16 cellular contexts compared by ENCODE assay signal in the genomic region with DNA sequence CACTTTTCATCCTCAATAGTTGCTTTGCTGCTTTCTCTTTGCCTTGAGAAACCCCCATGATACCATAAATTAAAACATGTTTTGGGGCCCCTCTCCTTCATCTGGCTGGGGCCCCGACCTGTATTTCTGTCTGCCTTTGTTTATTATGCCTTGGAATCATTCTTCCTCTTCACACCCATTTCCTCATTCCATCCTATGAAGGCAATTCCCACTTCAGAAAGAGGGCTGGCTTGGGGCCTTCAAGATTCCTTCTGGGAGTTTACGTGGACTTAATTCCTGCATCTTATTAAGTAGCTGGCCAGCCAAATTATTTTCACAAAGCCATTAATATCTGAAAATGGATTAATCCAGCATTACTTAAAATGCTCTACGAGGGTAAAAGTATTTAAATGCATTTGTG. TPM values are rescaled to one million over a fixed set of nuclear protein-coding genes. Genes with fewer than 3 reads are reported as not detected.
DNase-seq lines count a peak whose midpoint lies in the region; ATAC-seq, FAIRE-seq and TF ChIP-seq lines count a peak whose summit lies in the region.
"Had no signal": no experiment of that assay in that cellular context is flagged by ENCODE, and none has a peak within 500 bp of the region (broad histone marks: within the 10 kb centered on the region; RNA-seq: fewer than 3 reads in every experiment).

No MANE protein-coding gene starts in this region.

- TF ChIP-seq CTCF in astrocyte (IDR thresholded peaks at IDR 0.05; ENCODE audit: insufficient read depth, low read depth, low read length) (no peak), left lung (IDR thresholded peaks at IDR 0.05) (no peak), mesothelial cell of epicardium (IDR thresholded peaks at IDR 0.05; ENCODE audit: unreplicated experiment) (no peak), type B pancreatic cell (conservative IDR thresholded peaks at IDR 0.05) (no peak)

- H3K9ac ChIP-seq in astrocyte (ENCODE audit: low read length), result no peak overlapping the region
- H3K9ac ChIP-seq: BLaER1 treated with 17β-estradiol and CSF1 and Interleukin-3, amounts not matched to agents 10 nM and 100 nM had no signal

- no peaks in the 10 kb centered on the region for H3K9me3 Mint-ChIP-seq in astrocyte (ENCODE audit: unreplicated experiment)
- H3K9me3 Mint-ChIP-seq in mesothelial cell of epicardium, result no peaks in the 10 kb centered on the region
- no peaks in the 10 kb centered on the region for H3K9me3 Mint-ChIP-seq in type B pancreatic cell
- H3K9me3 Mint-ChIP-seq: H9 had no signal

- no peak overlapping the region for H2AFZ ChIP-seq in astrocyte (ENCODE audit: low read depth, low read length)

- DNase-seq in astrocyte (ENCODE audit: low read depth), result no peak
- no peak for DNase-seq in left lung
- no peak for DNase-seq in mesothelial cell of epicardium (ENCODE audit: low spot score in 2 of 2, unreplicated experiment in 2 of 2)
- DNase-seq in type B pancreatic cell (ENCODE audit: extremely low spot score, unreplicated experiment), result no peak
- DNase-seq in RKO (ENCODE audit: low spot score), result no peak
- no peak for DNase-seq in GM12891 (ENCODE audit: insufficient read length, low spot score)
- DNase-seq: 8988T; AML-193; CD4-positive, CD25-positive, alpha-beta regulatory T cell; DMS79; GOT3; H9 had no signal

- H3K4me2 ChIP-seq in astrocyte (ENCODE audit: low read length), result no peak overlapping the region
- H3K4me2 ChIP-seq: BLaER1 treated with 17β-estradiol and CSF1 and Interleukin-3, amounts not matched to agents 10 nM and 100 nM had no signal

- H3K4me1 ChIP-seq in astrocyte (ENCODE audit: insufficient read depth, low read length), result no peaks in the 10 kb centered on the region
- no peaks in the 10 kb centered on the region for H3K4me1 ChIP-seq in left lung
- H3K4me1 ChIP-seq: BLaER1 treated with 17β-estradiol and CSF1 and Interleukin-3, amounts not matched to agents 10 nM and 100 nM had no signal

- H3K4me3 ChIP-seq in astrocyte (ENCODE audit: insufficient read depth, low read depth, low read length), result no peak overlapping the region
- H3K4me3 ChIP-seq in left lung, result no peak overlapping the region
- H3K4me3 ChIP-seq: BLaER1 treated with 17β-estradiol and CSF1 and Interleukin-3, amounts not matched to agents 10 nM and 100 nM; GM12878 had no signal

- H3K27me3 Mint-ChIP-seq in astrocyte (ENCODE audit: low read depth, unreplicated experiment) (peaks cover 21% of the 10 kb centered on the region), mesothelial cell of epicardium (ENCODE audit: low read depth) (peaks cover 32% of the 10 kb centered on the region), type B pancreatic cell (peaks cover 30% of the 10 kb centered on the region)
- H3K27me3 Mint-ChIP-seq: CD4-positive, CD25-positive, alpha-beta regulatory T cell had no signal

- H3K36me3 ChIP-seq in astrocyte (ENCODE audit: insufficient read depth, low read length) (no peaks in the 10 kb centered on the region), left lung (no peaks in the 10 kb centered on the region)
- H3K36me3 ChIP-seq: BLaER1 treated with 17β-estradiol and CSF1 and Interleukin-3, amounts not matched to agents 10 nM and 100 nM had no signal

- peaks cover 4% of the 10 kb centered on the region for H3K4me1 Mint-ChIP-seq in astrocyte (ENCODE audit: low read depth, unreplicated experiment)
- H3K4me1 Mint-ChIP-seq in mesothelial cell of epicardium, result peaks cover 21% of the 10 kb centered on the region
- H3K4me1 Mint-ChIP-seq in type B pancreatic cell (ENCODE audit: unreplicated experiment), result no peaks in the 10 kb centered on the region
- H3K4me1 Mint-ChIP-seq: CD4-positive, CD25-positive, alpha-beta regulatory T cell had no signal

- H4K20me1 ChIP-seq in astrocyte (ENCODE audit: insufficient read depth, low read length), result no peaks in the 10 kb centered on the region
- H4K20me1 ChIP-seq: BLaER1 treated with 17β-estradiol and CSF1 and Interleukin-3, amounts not matched to agents 10 nM and 100 nM had no signal

- no peak overlapping the region for H3K4me3 Mint-ChIP-seq in astrocyte (ENCODE audit: unreplicated experiment)
- H3K4me3 Mint-ChIP-seq in mesothelial cell of epicardium, result no peak overlapping the region
- no peak overlapping the region for H3K4me3 Mint-ChIP-seq in type B pancreatic cell
- H3K4me3 Mint-ChIP-seq: CD4-positive, CD25-positive, alpha-beta regulatory T cell; H9 had no signal

- intact Hi-C loops in left lung (cut with DNase I), result no loop called here

- peak; percentile 88 for ATAC-seq in left lung
- ATAC-seq in GM18519 (IDR thresholded peaks at IDR 0.05; ENCODE audit: low FRiP score, unreplicated experiment), result no peak
- ATAC-seq: GM12878 had no signal

- H3K79me2 ChIP-seq in astrocyte (ENCODE audit: insufficient read depth, low read length), result no peaks in the 10 kb centered on the region

- H3K27ac ChIP-seq in astrocyte (ENCODE audit: low read depth, low read length), result no peak overlapping the region
- no peak overlapping the region for H3K27ac ChIP-seq in left lung
- H3K27ac ChIP-seq: BLaER1 treated with 17β-estradiol and CSF1 and Interleukin-3, amounts not matched to agents 10 nM and 100 nM had no signal

- H3K27ac Mint-ChIP-seq in astrocyte (ENCODE audit: unreplicated experiment) (peak overlapping the region; percentile 81), mesothelial cell of epicardium (peak overlapping the region; percentile 89), type B pancreatic cell (peak overlapping the region; percentile 19)
- H3K27ac Mint-ChIP-seq: CD4-positive, CD25-positive, alpha-beta regulatory T cell; H9 had no signal

- TF ChIP-seq POLR2A in GM12891 (IDR thresholded peaks at IDR 0.05; ENCODE audit: low read depth, low read length), result no peak

- H3K36me3 Mint-ChIP-seq in astrocyte (ENCODE audit: low read depth, unreplicated experiment), result no peaks in the 10 kb centered on the region
- no peaks in the 10 kb centered on the region for H3K36me3 Mint-ChIP-seq in mesothelial cell of epicardium
- no peaks in the 10 kb centered on the region for H3K36me3 Mint-ChIP-seq in type B pancreatic cell
- H3K36me3 Mint-ChIP-seq: CD4-positive, CD25-positive, alpha-beta regulatory T cell had no signal

- no peaks in the 10 kb centered on the region for H3K9me3 ChIP-seq in astrocyte (ENCODE audit: insufficient read depth, low read depth, low read length)
- H3K9me3 ChIP-seq in left lung, result no peaks in the 10 kb centered on the region
- H3K9me3 ChIP-seq: BLaER1 treated with 17β-estradiol and CSF1 and Interleukin-3, amounts not matched to agents 10 nM and 100 nM had no signal

- FAIRE-seq in astrocyte (lab: Jason Lieb, UNC), result no peak
- no peak for FAIRE-seq in GM12891 (lab: Jason Lieb, UNC)
- FAIRE-seq: GM12878 had no signal

- H3K27me3 ChIP-seq in astrocyte (ENCODE audit: insufficient read depth, low read length) (no peaks in the 10 kb centered on the region), left lung (no peaks in the 10 kb centered on the region)
- H3K27me3 ChIP-seq: BLaER1 treated with 17β-estradiol and CSF1 and Interleukin-3, amounts not matched to agents 10 nM and 100 nM had no signal

TF ChIP-seq in GM12891, 5 proteins besides CTCF, POLR2A, EP300 and RAD21:
- TF ChIP-seq TAF1 (IDR thresholded peaks at IDR 0.05; ENCODE audit: low read depth, low read length), result no peak
- no peak for TF ChIP-seq PAX5 (IDR thresholded peaks at IDR 0.05; ENCODE audit: insufficient read depth, low read length, severe bottlenecking)
- TF ChIP-seq POU2F2 (IDR thresholded peaks at IDR 0.05; ENCODE audit: low read depth, low read length), result no peak
- TF ChIP-seq SPI1 (IDR thresholded peaks at IDR 0.05; ENCODE audit: low read depth, low read length), result no peak
- no peak for TF ChIP-seq POLR2AphosphoS5 (IDR thresholded peaks at IDR 0.05; ENCODE audit: low read depth, low read length)

RNA-seq across cellular contexts. Expression of a gene that starts 6.8 kb away (rescaled TPM):
- total RNA-seq in astrocyte (not detected in 2 replicates), left lung (not detected), mesothelial cell of epicardium (23.7 to 27.8 TPM (median 24.0 TPM) in 3 replicates), type B pancreatic cell (ENCODE audit: low replicate concordance) (5.0 and 29.1 TPM in 2 replicates)
- polyA plus RNA-seq in GM12891 (2012; ENCODE audit: low read depth, missing spikeins), result not detected
- total RNA-seq: CD4-positive, CD25-positive, alpha-beta regulatory T cell; GM12878; HT1080 had no signal
- polyA plus RNA-seq: CD4-positive, CD25-positive, alpha-beta regulatory T cell; GM12878 had no signal

Comparison
In these comparisons a context has a peak if more than half of its experiments do, and no peak if none do; other contexts are left out.
1. H3K27ac Mint-ChIP-seq: peak in every context shown above with its lines; median percentile 89 in mesothelial cell of epicardium; 81 in astrocyte; 19 in type B pancreatic cell.